ENCODE assay signal across 2 cellular contexts in the genomic region with DNA sequence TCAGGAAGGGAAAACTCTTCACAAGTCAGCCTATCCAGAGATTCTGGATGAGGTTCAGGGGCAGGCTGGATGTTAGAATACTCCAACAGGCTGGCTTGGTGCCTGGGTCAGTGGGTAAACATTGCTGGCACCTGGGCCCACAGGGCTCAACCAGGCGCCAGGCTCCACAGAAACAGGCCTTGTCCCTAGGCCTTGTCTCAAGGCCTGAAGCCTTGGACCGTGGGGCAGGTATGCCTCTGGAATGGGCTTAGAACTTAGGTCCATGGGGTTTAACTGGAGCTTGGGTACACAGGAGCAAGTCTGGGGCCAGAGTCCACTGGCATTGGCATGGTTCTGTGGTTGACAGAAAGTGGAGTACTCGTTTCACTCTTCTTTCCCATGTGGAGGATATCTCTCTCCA.
TF ChIP-seq lines count a peak whose summit lies in the region.

No MANE protein-coding gene starts in this region.

TF ChIP-seq in liver, 16 proteins besides CTCF, POLR2A, EP300 and RAD21 (continued from another document):
- no peak for TF ChIP-seq TAF1 (conservative IDR thresholded peaks at IDR 0.05)
- no peak for TF ChIP-seq ZBTB33 (IDR thresholded peaks at IDR 0.05)
- TF ChIP-seq GABPA (IDR thresholded peaks at IDR 0.05 in 1 of 2, conservative IDR thresholded peaks at IDR 0.05 in 1 of 2) = no peak
- TF ChIP-seq, protein P1, sequence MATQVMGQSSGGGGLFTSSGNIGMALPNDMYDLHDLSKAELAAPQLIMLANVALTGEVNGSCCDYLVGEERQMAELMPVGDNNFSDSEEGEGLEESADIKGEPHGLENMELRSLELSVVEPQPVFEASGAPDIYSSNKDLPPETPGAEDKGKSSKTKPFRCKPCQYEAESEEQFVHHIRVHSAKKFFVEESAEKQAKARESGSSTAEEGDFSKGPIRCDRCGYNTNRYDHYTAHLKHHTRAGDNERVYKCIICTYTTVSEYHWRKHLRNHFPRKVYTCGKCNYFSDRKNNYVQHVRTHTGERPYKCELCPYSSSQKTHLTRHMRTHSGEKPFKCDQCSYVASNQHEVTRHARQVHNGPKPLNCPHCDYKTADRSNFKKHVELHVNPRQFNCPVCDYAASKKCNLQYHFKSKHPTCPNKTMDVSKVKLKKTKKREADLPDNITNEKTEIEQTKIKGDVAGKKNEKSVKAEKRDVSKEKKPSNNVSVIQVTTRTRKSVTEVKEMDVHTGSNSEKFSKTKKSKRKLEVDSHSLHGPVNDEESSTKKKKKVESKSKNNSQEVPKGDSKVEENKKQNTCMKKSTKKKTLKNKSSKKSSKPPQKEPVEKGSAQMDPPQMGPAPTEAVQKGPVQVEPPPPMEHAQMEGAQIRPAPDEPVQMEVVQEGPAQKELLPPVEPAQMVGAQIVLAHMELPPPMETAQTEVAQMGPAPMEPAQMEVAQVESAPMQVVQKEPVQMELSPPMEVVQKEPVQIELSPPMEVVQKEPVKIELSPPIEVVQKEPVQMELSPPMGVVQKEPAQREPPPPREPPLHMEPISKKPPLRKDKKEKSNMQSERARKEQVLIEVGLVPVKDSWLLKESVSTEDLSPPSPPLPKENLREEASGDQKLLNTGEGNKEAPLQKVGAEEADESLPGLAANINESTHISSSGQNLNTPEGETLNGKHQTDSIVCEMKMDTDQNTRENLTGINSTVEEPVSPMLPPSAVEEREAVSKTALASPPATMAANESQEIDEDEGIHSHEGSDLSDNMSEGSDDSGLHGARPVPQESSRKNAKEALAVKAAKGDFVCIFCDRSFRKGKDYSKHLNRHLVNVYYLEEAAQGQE (IDR thresholded peaks at IDR 0.05) = no peak
- TF ChIP-seq RXRA (IDR thresholded peaks at IDR 0.05) = peak in 1 of 2 donors; percentile 62

TF ChIP-seq in HepG2, 621 proteins besides CTCF, POLR2A, EP300 and RAD21:
- TF ChIP-seq, protein P2, sequence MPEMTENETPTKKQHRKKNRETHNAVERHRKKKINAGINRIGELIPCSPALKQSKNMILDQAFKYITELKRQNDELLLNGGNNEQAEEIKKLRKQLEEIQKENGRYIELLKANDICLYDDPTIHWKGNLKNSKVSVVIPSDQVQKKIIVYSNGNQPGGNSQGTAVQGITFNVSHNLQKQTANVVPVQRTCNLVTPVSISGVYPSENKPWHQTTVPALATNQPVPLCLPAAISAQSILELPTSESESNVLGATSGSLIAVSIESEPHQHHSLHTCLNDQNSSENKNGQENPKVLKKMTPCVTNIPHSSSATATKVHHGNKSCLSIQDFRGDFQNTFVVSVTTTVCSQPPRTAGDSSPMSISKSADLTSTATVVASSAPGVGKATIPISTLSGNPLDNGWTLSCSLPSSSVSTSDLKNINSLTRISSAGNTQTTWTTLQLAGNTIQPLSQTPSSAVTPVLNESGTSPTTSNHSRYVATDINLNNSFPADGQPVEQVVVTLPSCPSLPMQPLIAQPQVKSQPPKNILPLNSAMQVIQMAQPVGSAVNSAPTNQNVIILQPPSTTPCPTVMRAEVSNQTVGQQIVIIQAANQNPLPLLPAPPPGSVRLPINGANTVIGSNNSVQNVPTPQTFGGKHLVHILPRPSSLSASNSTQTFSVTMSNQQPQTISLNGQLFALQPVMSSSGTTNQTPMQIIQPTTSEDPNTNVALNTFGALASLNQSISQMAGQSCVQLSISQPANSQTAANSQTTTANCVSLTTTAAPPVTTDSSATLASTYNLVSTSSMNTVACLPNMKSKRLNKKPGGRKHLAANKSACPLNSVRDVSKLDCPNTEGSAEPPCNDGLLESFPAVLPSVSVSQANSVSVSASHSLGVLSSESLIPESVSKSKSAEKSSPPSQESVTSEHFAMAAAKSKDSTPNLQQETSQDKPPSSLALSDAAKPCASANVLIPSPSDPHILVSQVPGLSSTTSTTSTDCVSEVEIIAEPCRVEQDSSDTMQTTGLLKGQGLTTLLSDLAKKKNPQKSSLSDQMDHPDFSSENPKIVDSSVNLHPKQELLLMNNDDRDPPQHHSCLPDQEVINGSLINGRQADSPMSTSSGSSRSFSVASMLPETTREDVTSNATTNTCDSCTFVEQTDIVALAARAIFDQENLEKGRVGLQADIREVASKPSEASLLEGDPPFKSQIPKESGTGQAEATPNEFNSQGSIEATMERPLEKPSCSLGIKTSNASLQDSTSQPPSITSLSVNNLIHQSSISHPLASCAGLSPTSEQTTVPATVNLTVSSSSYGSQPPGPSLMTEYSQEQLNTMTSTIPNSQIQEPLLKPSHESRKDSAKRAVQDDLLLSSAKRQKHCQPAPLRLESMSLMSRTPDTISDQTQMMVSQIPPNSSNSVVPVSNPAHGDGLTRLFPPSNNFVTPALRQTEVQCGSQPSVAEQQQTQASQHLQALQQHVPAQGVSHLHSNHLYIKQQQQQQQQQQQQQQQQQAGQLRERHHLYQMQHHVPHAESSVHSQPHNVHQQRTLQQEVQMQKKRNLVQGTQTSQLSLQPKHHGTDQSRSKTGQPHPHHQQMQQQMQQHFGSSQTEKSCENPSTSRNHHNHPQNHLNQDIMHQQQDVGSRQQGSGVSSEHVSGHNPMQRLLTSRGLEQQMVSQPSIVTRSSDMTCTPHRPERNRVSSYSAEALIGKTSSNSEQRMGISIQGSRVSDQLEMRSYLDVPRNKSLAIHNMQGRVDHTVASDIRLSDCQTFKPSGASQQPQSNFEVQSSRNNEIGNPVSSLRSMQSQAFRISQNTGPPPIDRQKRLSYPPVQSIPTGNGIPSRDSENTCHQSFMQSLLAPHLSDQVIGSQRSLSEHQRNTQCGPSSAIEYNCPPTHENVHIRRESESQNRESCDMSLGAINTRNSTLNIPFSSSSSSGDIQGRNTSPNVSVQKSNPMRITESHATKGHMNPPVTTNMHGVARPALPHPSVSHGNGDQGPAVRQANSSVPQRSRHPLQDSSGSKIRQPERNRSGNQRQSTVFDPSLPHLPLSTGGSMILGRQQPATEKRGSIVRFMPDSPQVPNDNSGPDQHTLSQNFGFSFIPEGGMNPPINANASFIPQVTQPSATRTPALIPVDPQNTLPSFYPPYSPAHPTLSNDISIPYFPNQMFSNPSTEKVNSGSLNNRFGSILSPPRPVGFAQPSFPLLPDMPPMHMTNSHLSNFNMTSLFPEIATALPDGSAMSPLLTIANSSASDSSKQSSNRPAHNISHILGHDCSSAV (CRISPR knock-in tag; IDR thresholded peaks at IDR 0.05; ENCODE audit: borderline replicate concordance) = no peak
- no peak for TF ChIP-seq ZNF292 (CRISPR knock-in tag; IDR thresholded peaks at IDR 0.05; ENCODE audit: borderline replicate concordance, low read depth)
- TF ChIP-seq ZNF530 (CRISPR knock-in tag; IDR thresholded peaks at IDR 0.05; ENCODE audit: low read depth) = no peak
- no peak for TF ChIP-seq ZSCAN9 (CRISPR knock-in tag; IDR thresholded peaks at IDR 0.05; ENCODE audit: borderline replicate concordance)
- TF ChIP-seq, protein P3, sequence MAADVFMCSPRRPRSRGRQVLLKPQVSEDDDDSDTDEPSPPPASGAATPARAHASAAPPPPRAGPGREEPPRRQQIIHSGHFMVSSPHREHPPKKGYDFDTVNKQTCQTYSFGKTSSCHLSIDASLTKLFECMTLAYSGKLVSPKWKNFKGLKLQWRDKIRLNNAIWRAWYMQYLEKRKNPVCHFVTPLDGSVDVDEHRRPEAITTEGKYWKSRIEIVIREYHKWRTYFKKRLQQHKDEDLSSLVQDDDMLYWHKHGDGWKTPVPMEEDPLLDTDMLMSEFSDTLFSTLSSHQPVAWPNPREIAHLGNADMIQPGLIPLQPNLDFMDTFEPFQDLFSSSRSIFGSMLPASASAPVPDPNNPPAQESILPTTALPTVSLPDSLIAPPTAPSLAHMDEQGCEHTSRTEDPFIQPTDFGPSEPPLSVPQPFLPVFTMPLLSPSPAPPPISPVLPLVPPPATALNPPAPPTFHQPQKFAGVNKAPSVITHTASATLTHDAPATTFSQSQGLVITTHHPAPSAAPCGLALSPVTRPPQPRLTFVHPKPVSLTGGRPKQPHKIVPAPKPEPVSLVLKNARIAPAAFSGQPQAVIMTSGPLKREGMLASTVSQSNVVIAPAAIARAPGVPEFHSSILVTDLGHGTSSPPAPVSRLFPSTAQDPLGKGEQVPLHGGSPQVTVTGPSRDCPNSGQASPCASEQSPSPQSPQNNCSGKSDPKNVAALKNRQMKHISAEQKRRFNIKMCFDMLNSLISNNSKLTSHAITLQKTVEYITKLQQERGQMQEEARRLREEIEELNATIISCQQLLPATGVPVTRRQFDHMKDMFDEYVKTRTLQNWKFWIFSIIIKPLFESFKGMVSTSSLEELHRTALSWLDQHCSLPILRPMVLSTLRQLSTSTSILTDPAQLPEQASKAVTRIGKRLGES (CRISPR knock-in tag; IDR thresholded peaks at IDR 0.05; ENCODE audit: borderline replicate concordance) = no peak
- TF ChIP-seq GATAD2A (CRISPR knock-in tag; IDR thresholded peaks at IDR 0.05) = no peak
- no peak for TF ChIP-seq DPF2 (CRISPR knock-in tag; IDR thresholded peaks at IDR 0.05; ENCODE audit: borderline replicate concordance, low read depth)
- no peak for TF ChIP-seq ARID5B (CRISPR knock-in tag; IDR thresholded peaks at IDR 0.05)
- TF ChIP-seq PCBP1 (IDR thresholded peaks at IDR 0.05; ENCODE audit: borderline replicate concordance, low read depth, low read length) = no peak
- no peak for TF ChIP-seq ZFY (CRISPR knock-in tag; IDR thresholded peaks at IDR 0.05)
- no peak for TF ChIP-seq ADNP (CRISPR knock-in tag; IDR thresholded peaks at IDR 0.05)
- no peak for TF ChIP-seq SMC3 (IDR thresholded peaks at IDR 0.05; ENCODE audit: low read length)
- no peak for TF ChIP-seq NONO (IDR thresholded peaks at IDR 0.05)
- no peak for TF ChIP-seq NONO (CRISPR knock-in tag; conservative IDR thresholded peaks at IDR 0.05)
- no peak for TF ChIP-seq MIXL1 (CRISPR knock-in tag; IDR thresholded peaks at IDR 0.05)
- TF ChIP-seq PRMT3 (CRISPR knock-in tag; IDR thresholded peaks at IDR 0.05; ENCODE audit: borderline replicate concordance, low read depth) = no peak
